8 cellular contexts compared by ENCODE assay signal in the genomic region with DNA sequence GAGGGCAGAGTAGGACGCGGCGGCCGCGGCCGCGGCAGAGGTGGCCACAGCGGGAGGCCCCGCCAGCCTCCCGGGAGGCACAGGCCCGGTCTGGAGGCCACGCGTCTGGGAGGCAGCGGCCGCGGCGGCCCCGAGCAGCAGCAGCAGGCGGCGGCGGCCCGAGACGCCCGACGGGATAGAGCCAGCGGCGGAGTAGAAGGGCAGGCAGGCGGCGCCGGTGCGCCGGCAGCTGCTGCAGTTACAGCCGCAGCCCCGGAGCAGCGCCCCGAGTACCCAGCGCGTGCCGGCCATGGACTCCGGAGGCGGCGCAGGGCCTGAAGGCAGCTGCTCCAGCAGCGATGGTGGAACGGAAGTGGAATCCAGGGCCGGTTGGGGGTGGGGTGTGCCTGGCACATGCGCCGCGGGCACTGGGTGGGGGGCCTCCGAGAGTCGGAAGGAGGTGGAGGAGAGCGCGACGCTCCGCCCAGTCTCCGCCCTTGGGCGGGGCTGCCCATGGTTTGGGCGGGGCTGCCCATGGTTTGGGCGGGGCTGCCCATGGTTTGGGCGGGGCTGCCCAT. TPM values are rescaled to one million over a fixed set of nuclear protein-coding genes. Genes with fewer than 3 reads are reported as not detected.
A peak's percentile ranks its signal among the peaks of the same experiment; 100 is the strongest.
DNase-seq lines count a peak whose midpoint lies in the region; ATAC-seq, FAIRE-seq and TF ChIP-seq lines count a peak whose summit lies in the region.

A gene with protein sequence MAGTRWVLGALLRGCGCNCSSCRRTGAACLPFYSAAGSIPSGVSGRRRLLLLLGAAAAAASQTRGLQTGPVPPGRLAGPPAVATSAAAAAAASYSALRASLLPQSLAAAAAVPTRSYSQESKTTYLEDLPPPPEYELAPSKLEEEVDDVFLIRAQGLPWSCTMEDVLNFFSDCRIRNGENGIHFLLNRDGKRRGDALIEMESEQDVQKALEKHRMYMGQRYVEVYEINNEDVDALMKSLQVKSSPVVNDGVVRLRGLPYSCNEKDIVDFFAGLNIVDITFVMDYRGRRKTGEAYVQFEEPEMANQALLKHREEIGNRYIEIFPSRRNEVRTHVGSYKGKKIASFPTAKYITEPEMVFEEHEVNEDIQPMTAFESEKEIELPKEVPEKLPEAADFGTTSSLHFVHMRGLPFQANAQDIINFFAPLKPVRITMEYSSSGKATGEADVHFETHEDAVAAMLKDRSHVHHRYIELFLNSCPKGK (minus strand): TSS at position 354 of the 557 bp plus-strand sequence. CDS start 63 bp downstream, at position 291.

- peak within 1 kb of the TSS; percentile 98 for H3K27ac ChIP-seq in VCaP
- peak within 1 kb of the TSS; percentile 93 to 96 for H3K27ac ChIP-seq in small intestine (ENCODE audit: low read depth in 1 of 2, low read length in 1 of 2)

- POLR2A ChIA-PET in AG04449 (lab: Yijun Ruan, JAX): interaction anchor here (0.6 to 1.9 kb wide), 7 partner anchors 10 to 154 kb away, joined by 3 to 8 read pairs (median 4); a partner anchor contains a TSS

- DNase-seq in AG04449 (ENCODE audit: low read depth, low spot score) (peak; percentile 31), NCI-H2196 (lab: John Stamatoyannopoulos, UW; ENCODE audit: unreplicated experiment) (peak; percentile 70), T47D (ENCODE audit: low read depth in 1 of 2, low spot score in 1 of 2) (peak; percentile 71 to 93), iPS-NIHi11 (ENCODE audit: low spot score) (peak; percentile 94), small intestine (peak; percentile 93)

- H3K27me3 ChIP-seq in small intestine (ENCODE audit: control insufficient read depth in 2 of 2, insufficient read depth in 2 of 2, low read length in 2 of 2): no peaks in the 10 kb centered on the region

- peaks cover 2 to 6% of the 10 kb centered on the region in 2 donors for H3K36me3 ChIP-seq in small intestine (ENCODE audit: control insufficient read depth in 2 of 2, insufficient read depth in 2 of 2, low read length in 2 of 2)

- ATAC-seq in GM18858 (IDR thresholded peaks at IDR 0.05; ENCODE audit: unreplicated experiment): peak; percentile 35
- peak; percentile 47 for ATAC-seq in HG03066 (IDR thresholded peaks at IDR 0.05; ENCODE audit: low read depth, unreplicated experiment)

- CTCF ChIA-PET in AG04449 (lab: Yijun Ruan, JAX): interaction anchor here (1.4 to 1.9 kb wide), 2 partner anchors 171 to 188 kb away, joined by 4 to 6 read pairs; no protein-coding TSS in a partner anchor

- WGBS in small intestine, 3 donors: 0 to 2% (median 1%) methylated on average over 28 to 58 of the region's 59 CpGs

- TF ChIP-seq CTCF in AG04449 (IDR thresholded peaks at IDR 0.05; ENCODE audit: insufficient read depth, low read length, missing control alignments): no peak
- no peak; the same call in 1 of the 2 replicates for TF ChIP-seq CTCF in VCaP (conservative IDR thresholded peaks at IDR 0.05)

- in situ Hi-C loops in T47D (cut with HindIII; ENCODE audit: low pct_unique_long_range_greater_than_20kb, low sequenced_read_pairs): no loop called here

- H3K4me3 ChIP-seq in AG04449 (ENCODE audit: low read depth, low read length): peak within 1 kb of the TSS; percentile 92
- peak within 1 kb of the TSS; percentile 90 to 93 for H3K4me3 ChIP-seq in small intestine (ENCODE audit: low read depth in 1 of 2, low read length in 2 of 2)

- H3K4me1 ChIP-seq in small intestine (ENCODE audit: control insufficient read depth in 2 of 2, insufficient read depth in 1 of 2, low read depth in 1 of 2, low read length in 1 of 2): peaks cover 0 to 7% of the 10 kb centered on the region in 2 donors

- FAIRE-seq in small intestine (lab: Jason Lieb, UNC): no peak

- H3K9me3 ChIP-seq in small intestine (ENCODE audit: control insufficient read depth, low read depth): no peaks in the 10 kb centered on the region

RNA-seq across cellular contexts. Expression of the gene that starts here (rescaled TPM):
- polyA plus RNA-seq in small intestine: 10 to 100 TPM; 41.1 to 64.5 (median 51.0) TPM

Comparison
In these comparisons a context has a peak if more than half of its experiments do, and no peak if none do; other contexts are left out.
1. Peak in every context shown above with its lines: DNase-seq, ATAC-seq, H3K4me3 ChIP-seq and H3K27ac ChIP-seq.
2. DNase-seq: peak in every context shown above with its lines; median percentile 94 in iPS-NIHi11; 93 in small intestine; 82 in T47D; 70 in NCI-H2196; 31 in AG04449.